20 cellular contexts compared by ENCODE assay signal in the genomic region with DNA sequence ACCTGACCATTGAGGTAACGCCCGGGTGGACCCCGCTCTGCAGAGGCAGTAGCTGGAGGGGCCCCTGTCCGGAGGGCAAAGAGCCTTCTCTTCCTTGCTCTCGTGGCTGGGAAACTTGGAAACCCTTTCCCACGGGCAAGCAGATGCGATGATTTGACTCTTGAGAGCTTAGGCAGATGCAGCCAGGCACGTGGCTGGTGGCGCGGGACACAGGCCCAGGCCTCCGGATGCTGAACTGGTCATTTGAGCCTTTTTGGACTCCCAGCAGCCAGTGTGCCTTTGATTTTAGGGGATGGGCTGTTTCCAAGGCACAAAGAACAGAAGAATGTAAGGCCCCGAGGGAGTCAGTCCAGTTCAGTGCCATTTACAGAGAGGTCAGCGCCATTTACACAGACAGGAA. TPM values are rescaled to one million over a fixed set of nuclear protein-coding genes. Genes with fewer than 3 reads are reported as not detected.
"Had no signal": no experiment of that assay in that cellular context is flagged by ENCODE, and none has a peak within 500 bp of the region (broad histone marks: within the 10 kb centered on the region; RNA-seq: fewer than 3 reads in every experiment).

No MANE protein-coding gene starts in this region.

- H3K27ac ChIP-seq: gastroesophageal sphincter, pancreas, spleen, tibial nerve had no signal

- H3K4me3 Mint-ChIP-seq: activated T-cell treated with anti-CD3 and anti-CD28 coated beads, Interleukin-2, amount 50 U/mL, for 24 hours; brain; central memory CD8-positive, alpha-beta T cell; naive thymus-derived CD8-positive, alpha-beta T cell; stimulated activated memory B cell treated with anti-CD40 and anti-IgM and Interleukin-4, amounts not matched to agents 10 μg/mL and 1 μg/mL and 100 μg/mL, for 72 hours had no signal

- H3K27ac Mint-ChIP-seq: activated naive CD4-positive, alpha-beta T cell treated with anti-CD3 and anti-CD28 coated beads, Interleukin-2, amount 50 U/mL, for 72 hours; activated T-cell treated with anti-CD3 and anti-CD28 coated beads, Interleukin-2, amount 50 U/mL, for 24 hours; brain; naive thymus-derived CD8-positive, alpha-beta T cell; stimulated activated memory B cell treated with anti-CD40 and anti-IgM and Interleukin-4, amounts not matched to agents 10 μg/mL and 1 μg/mL and 100 μg/mL, for 72 hours had no signal

- H3K27me3 ChIP-seq: pancreas had no signal

- H3K9me3 Mint-ChIP-seq: activated naive CD4-positive, alpha-beta T cell treated with anti-CD3 and anti-CD28 coated beads, Interleukin-2, amount 50 U/mL, for 72 hours; activated T-cell treated with anti-CD3 and anti-CD28 coated beads, Interleukin-2, amount 50 U/mL, for 24 hours; brain; central memory CD8-positive, alpha-beta T cell; stimulated activated memory B cell treated with anti-CD40 and anti-IgM and Interleukin-4, amounts not matched to agents 10 μg/mL and 1 μg/mL and 100 μg/mL, for 72 hours had no signal

- H3K9ac ChIP-seq: SK-N-SH had no signal

- H3K4me2 ChIP-seq: SK-N-SH had no signal

- H3K9me3 ChIP-seq: gastroesophageal sphincter, pancreas, SK-N-SH, spleen, tibial nerve had no signal

- H3K36me3 Mint-ChIP-seq: activated naive CD4-positive, alpha-beta T cell treated with anti-CD3 and anti-CD28 coated beads, Interleukin-2, amount 50 U/mL, for 72 hours; brain; stimulated activated memory B cell treated with anti-CD40 and anti-IgM and Interleukin-4, amounts not matched to agents 10 μg/mL and 1 μg/mL and 100 μg/mL, for 72 hours had no signal

- H3K4me1 Mint-ChIP-seq: central memory CD8-positive, alpha-beta T cell; naive thymus-derived CD8-positive, alpha-beta T cell; stimulated activated memory B cell treated with anti-CD40 and anti-IgM and Interleukin-4, amounts not matched to agents 10 μg/mL and 1 μg/mL and 100 μg/mL, for 72 hours had no signal

- H3K27me3 Mint-ChIP-seq: central memory CD8-positive, alpha-beta T cell had no signal

- ATAC-seq: activated naive CD4-positive, alpha-beta T cell treated with anti-CD3 and anti-CD28 coated beads, Interleukin-2, amount 50 U/mL, for 72 hours; naive thymus-derived CD8-positive, alpha-beta T cell; stimulated activated memory B cell treated with anti-CD40 and anti-IgM and Interleukin-4, amounts not matched to agents 10 μg/mL and 1 μg/mL and 100 μg/mL, for 72 hours had no signal

- DNase-seq: activated CD4-positive, alpha-beta T cell treated with anti-CD3 and anti-CD28 coated beads, Interleukin-2, amount 50 U/mL, for 1 hour; activated effector memory CD4-positive, alpha-beta T cell treated with Interleukin-2 at 50 U/mL for 16 hours; activated T-cell treated with anti-CD3 and anti-CD28 coated beads, Interleukin-2, amount 50 U/mL, for 24 hours; amniotic stem cell; effector memory CD4-positive, alpha-beta T cell; naive thymus-derived CD8-positive, alpha-beta T cell; SK-N-SH; spleen; stimulated activated CD4-positive, alpha-beta T cell treated with anti-CD3 and anti-CD28 coated beads, Interleukin-1b, Interleukin-23, amount 100 ng/mL, for 48 hours had no signal

- H3K4me1 ChIP-seq: pancreas had no signal

RNA-seq across cellular contexts. Expression of gene CCDC27, which starts 20.7 kb away (rescaled TPM):
- total RNA-seq: activated naive CD4-positive, alpha-beta T cell treated with anti-CD3 and anti-CD28 coated beads, Interleukin-2, amount 50 U/mL, for 72 hours; fibroblast of lung; gastroesophageal sphincter; lung; mononuclear cell; naive thymus-derived CD8-positive, alpha-beta T cell; spleen; T-helper 1 cell treated with Interleukin-12 subunit alpha and Interleukin-12 subunit beta and Interleukin-4 antibody, amounts not matched to agents 30 ng/mL and 1 ng/mL, for 36 hours; tibial nerve had no signal
- polyA plus RNA-seq: fibroblast of lung; lung; naive thymus-derived CD8-positive, alpha-beta T cell; pancreas; SK-N-SH; spleen had no signal

RNA-seq across cellular contexts. Expression of gene SMIM1, which starts 41.0 kb away (rescaled TPM):
- total RNA-seq: T-helper 1 cell treated with Interleukin-12 subunit alpha and Interleukin-12 subunit beta and Interleukin-4 antibody, amounts not matched to agents 30 ng/mL and 1 ng/mL, for 36 hours had no signal
- polyA plus RNA-seq: fibroblast of lung had no signal
